In the genomic region with DNA sequence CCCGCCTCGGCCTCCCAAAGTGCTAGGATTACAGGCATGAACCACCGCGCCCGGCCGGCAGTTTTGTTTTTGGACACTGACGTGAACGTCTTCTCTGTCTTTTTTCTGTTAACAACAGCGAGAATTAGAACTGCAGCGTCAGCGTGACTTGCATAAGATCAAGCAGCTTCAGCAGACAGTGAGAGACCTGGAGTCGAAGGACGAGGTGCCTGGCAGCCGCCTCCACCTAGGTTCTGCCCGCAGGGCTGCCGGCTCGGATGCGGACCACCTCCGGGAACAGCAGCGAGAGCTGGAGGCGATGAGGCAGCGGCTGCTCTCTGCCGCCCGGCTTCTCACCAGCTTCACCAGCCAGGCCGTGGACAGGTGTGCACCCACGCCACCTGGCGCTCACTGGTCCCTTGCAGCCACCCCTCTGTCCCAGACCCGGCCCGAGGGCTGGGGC, we compare ENCODE assay signal across 1 cellular context.
TF ChIP-seq lines count a peak whose summit lies in the region.

No MANE protein-coding gene starts in this region.

TF ChIP-seq in GM23338, 12 proteins besides CTCF, POLR2A, EP300 and RAD21:
- TF ChIP-seq STAT1 (IDR thresholded peaks at IDR 0.05; ENCODE audit: unreplicated experiment) (no peak), REST (IDR thresholded peaks at IDR 0.05; ENCODE audit: unreplicated experiment) (no peak), POLR2AphosphoS5 (IDR thresholded peaks at IDR 0.05; ENCODE audit: low read depth) (no peak), CREB1 (CRISPR knock-in tag; IDR thresholded peaks at IDR 0.05; ENCODE audit: low read depth) (no peak), EZH2 (IDR thresholded peaks at IDR 0.05; ENCODE audit: low read depth, unreplicated experiment) (no peak), ZNF331 (CRISPR knock-in tag; IDR thresholded peaks at IDR 0.05; ENCODE audit: low read depth) (no peak), JUNB (IDR thresholded peaks at IDR 0.05; ENCODE audit: unreplicated experiment) (no peak), NANOG (IDR thresholded peaks at IDR 0.05; ENCODE audit: borderline replicate concordance) (no peak), ETS1 (IDR thresholded peaks at IDR 0.05) (no peak), ZNF114 (CRISPR knock-in tag; IDR thresholded peaks at IDR 0.05) (no peak), EZH2phosphoT487 (IDR thresholded peaks at IDR 0.05; ENCODE audit: unreplicated experiment) (no peak)
- TF ChIP-seq, protein P1, sequence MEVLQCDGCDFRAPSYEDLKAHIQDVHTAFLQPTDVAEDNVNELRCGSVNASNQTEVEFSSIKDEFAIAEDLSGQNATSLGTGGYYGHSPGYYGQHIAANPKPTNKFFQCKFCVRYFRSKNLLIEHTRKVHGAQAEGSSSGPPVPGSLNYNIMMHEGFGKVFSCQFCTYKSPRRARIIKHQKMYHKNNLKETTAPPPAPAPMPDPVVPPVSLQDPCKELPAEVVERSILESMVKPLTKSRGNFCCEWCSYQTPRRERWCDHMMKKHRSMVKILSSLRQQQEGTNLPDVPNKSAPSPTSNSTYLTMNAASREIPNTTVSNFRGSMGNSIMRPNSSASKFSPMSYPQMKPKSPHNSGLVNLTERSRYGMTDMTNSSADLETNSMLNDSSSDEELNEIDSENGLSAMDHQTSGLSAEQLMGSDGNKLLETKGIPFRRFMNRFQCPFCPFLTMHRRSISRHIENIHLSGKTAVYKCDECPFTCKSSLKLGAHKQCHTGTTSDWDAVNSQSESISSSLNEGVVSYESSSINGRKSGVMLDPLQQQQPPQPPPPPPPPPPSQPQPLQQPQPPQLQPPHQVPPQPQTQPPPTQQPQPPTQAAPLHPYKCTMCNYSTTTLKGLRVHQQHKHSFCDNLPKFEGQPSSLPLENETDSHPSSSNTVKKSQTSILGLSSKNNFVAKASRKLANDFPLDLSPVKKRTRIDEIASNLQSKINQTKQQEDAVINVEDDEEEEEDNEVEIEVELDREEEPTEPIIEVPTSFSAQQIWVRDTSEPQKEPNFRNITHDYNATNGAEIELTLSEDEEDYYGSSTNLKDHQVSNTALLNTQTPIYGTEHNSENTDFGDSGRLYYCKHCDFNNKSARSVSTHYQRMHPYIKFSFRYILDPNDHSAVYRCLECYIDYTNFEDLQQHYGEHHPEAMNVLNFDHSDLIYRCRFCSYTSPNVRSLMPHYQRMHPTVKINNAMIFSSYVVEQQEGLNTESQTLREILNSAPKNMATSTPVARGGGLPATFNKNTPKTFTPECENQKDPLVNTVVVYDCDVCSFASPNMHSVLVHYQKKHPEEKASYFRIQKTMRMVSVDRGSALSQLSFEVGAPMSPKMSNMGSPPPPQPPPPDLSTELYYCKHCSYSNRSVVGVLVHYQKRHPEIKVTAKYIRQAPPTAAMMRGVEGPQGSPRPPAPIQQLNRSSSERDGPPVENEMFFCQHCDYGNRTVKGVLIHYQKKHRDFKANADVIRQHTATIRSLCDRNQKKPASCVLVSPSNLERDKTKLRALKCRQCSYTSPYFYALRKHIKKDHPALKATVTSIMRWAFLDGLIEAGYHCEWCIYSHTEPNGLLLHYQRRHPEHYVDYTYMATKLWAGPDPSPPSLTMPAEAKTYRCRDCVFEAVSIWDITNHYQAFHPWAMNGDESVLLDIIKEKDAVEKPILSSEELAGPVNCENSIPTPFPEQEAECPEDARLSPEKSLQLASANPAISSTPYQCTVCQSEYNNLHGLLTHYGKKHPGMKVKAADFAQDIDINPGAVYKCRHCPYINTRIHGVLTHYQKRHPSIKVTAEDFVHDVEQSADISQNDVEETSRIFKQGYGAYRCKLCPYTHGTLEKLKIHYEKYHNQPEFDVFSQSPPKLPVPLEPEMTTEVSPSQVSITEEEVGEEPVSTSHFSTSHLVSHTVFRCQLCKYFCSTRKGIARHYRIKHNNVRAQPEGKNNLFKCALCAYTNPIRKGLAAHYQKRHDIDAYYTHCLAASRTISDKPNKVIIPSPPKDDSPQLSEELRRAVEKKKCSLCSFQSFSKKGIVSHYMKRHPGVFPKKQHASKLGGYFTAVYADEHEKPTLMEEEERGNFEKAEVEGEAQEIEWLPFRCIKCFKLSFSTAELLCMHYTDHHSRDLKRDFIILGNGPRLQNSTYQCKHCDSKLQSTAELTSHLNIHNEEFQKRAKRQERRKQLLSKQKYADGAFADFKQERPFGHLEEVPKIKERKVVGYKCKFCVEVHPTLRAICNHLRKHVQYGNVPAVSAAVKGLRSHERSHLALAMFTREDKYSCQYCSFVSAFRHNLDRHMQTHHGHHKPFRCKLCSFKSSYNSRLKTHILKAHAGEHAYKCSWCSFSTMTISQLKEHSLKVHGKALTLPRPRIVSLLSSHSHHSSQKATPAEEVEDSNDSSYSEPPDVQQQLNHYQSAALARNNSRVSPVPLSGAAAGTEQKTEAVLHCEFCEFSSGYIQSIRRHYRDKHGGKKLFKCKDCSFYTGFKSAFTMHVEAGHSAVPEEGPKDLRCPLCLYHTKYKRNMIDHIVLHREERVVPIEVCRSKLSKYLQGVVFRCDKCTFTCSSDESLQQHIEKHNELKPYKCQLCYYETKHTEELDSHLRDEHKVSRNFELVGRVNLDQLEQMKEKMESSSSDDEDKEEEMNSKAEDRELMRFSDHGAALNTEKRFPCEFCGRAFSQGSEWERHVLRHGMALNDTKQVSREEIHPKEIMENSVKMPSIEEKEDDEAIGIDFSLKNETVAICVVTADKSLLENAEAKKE (CRISPR knock-in tag; IDR thresholded peaks at IDR 0.05): no peak
